In genomic region chr20:6767166-6767535, GRCh38 we compare ENCODE assay signal across 8 cellular contexts. TPM values are rescaled to one million over a fixed set of nuclear protein-coding genes. Genes with fewer than 3 reads are reported as not detected.
DNase-seq lines count a peak whose midpoint lies in the region; ATAC-seq and TF ChIP-seq lines count a peak whose summit lies in the region.

No MANE protein-coding gene starts in this region.

- H3K9me3 ChIP-seq in WERI-Rb-1 (ENCODE audit: severe bottlenecking): no peaks in the 10 kb centered on the region
- H3K9me3 ChIP-seq in hepatocyte (ENCODE audit: low read depth): no peaks in the 10 kb centered on the region
- no peaks in the 10 kb centered on the region for H3K9me3 ChIP-seq in gastrocnemius medialis

- H3K9me2 ChIP-seq in hepatocyte (replicated peaks; ENCODE audit: insufficient read depth): no peaks in the 10 kb centered on the region

- H3K27ac ChIP-seq in WERI-Rb-1 (no peak overlapping the region), hepatocyte (peak overlapping the region; percentile 66), gastrocnemius medialis (peak overlapping the region; percentile 15 to 71 (median 56))

- H4K20me1 ChIP-seq in hepatocyte (ENCODE audit: insufficient read depth, poor library complexity, severe bottlenecking): peaks cover 37% of the 10 kb centered on the region

- DNase-seq in GM12865 (ENCODE audit: low read depth) (no peak), WERI-Rb-1 (no peak), hepatocyte (ENCODE audit: low spot score) (no peak), gastrocnemius medialis (no peak), LoVo (ENCODE audit: low spot score) (no peak), HK-2 (ENCODE audit: unreplicated experiment) (no peak), NCI-H69 (lab: John Stamatoyannopoulos, UW) (no peak)

- peak overlapping the region; percentile 78 for H3K4me2 ChIP-seq in hepatocyte

- H2AFZ ChIP-seq in hepatocyte: peak overlapping the region; percentile 62

- H3K4me3 ChIP-seq in GM12865 (ENCODE audit: low read depth, low read length) (peak overlapping the region; percentile 60), WERI-Rb-1 (ENCODE audit: low read depth, low read length) (peak overlapping the region; percentile 34), hepatocyte (peak overlapping the region; percentile 35), gastrocnemius medialis (peak overlapping the region; percentile 49 to 69 (median 54))

- H3K27me3 ChIP-seq in WERI-Rb-1 (ENCODE audit: insufficient read depth, low read depth, severe bottlenecking): peaks cover 61% of the 10 kb centered on the region
- H3K27me3 ChIP-seq in hepatocyte: no peaks in the 10 kb centered on the region
- H3K27me3 ChIP-seq in gastrocnemius medialis: peaks cover 3 to 16% (median 15%) of the 10 kb centered on the region in 3 donors

- peaks cover 9% of the 10 kb centered on the region for H3K4me1 ChIP-seq in hepatocyte (ENCODE audit: insufficient read depth)
- H3K4me1 ChIP-seq in gastrocnemius medialis: peaks cover 0 to 15% of the 10 kb centered on the region in 2 donors

- TF ChIP-seq POLR2A in gastrocnemius medialis (IDR thresholded peaks at IDR 0.05): no peak

- 2% methylated on average over 22 of the region's 26 CpGs for WGBS in hepatocyte (ENCODE audit: low lambda C conversion rate, missing lambda C conversion rate)

- ATAC-seq in gastrocnemius medialis (no peak), esophagus mucosa (no peak)

- H3K36me3 ChIP-seq in WERI-Rb-1 (no peaks in the 10 kb centered on the region), hepatocyte (replicated peaks; ENCODE audit: insufficient read depth, low read depth) (peaks cover 4% of the 10 kb centered on the region), gastrocnemius medialis (no peaks in the 10 kb centered on the region)

- TF ChIP-seq CTCF in GM12865 (IDR thresholded peaks at IDR 0.05; ENCODE audit: insufficient read depth, low read depth, low read length, missing control alignments): no peak
- no peak for TF ChIP-seq CTCF in WERI-Rb-1 (IDR thresholded peaks at IDR 0.05; ENCODE audit: low read depth, low read length)
- TF ChIP-seq CTCF in hepatocyte (IDR thresholded peaks at IDR 0.05; ENCODE audit: poor library complexity): no peak
- peak in 1 of 5 experiments; percentile 19 for TF ChIP-seq CTCF in gastrocnemius medialis (IDR thresholded peaks at IDR 0.05 in 4 of 5, conservative IDR thresholded peaks at IDR 0.05 in 1 of 5)

- in situ Hi-C loops in gastrocnemius medialis (cut with MboI; ENCODE audit: low sequenced_read_pairs in 4 of 4): loop anchor here in 3 of 4 donors (25.0 kb wide), 1 partner anchor 520 kb away; no protein-coding TSS in a partner anchor

- intact Hi-C loops in gastrocnemius medialis (cut with DNase I; ENCODE audit: low total_unique reads): loop anchor here (5.0 to 10.0 kb wide), 3 partner anchors 132 to 1088 kb away; no protein-coding TSS in a partner anchor

- peaks cover 44% of the 10 kb centered on the region for H3K79me2 ChIP-seq in hepatocyte

RNA-seq across cellular contexts. Expression of gene BMP2, which starts 0.3 kb away (rescaled TPM):
- total RNA-seq in hepatocyte (60.9 and 72.0 TPM in 2 replicates), gastrocnemius medialis (1 to 10 TPM; 1.6 to 4.3 (median 2.9) TPM), esophagus mucosa (3.5 TPM)
- 54.9 and 64.6 TPM in 2 replicates for polyA plus RNA-seq in hepatocyte

Comparison
In these comparisons a context has a peak if more than half of its experiments do, and no peak if none do; other contexts are left out.
1. RNA of gene BMP2, which starts 0.3 kb away (total RNA-seq): 60.9 to 72.0 TPM in hepatocyte; 3.5 TPM in esophagus mucosa (single experiment) and 1.6 to 4.3 TPM in gastrocnemius medialis; every median in the first group is over 10 times any median in the second.
2. Peak in every context shown above with its lines, with median percentiles within 50 percentile points of each other: H3K4me3 ChIP-seq.